Comparison of ENCODE assay signal across 8 cellular contexts in genomic region chr11:93198221-93198650, GRCh38. TPM values are rescaled to one million over a fixed set of nuclear protein-coding genes. Genes with fewer than 3 reads are reported as not detected.
DNase-seq lines count a peak whose midpoint lies in the region; ATAC-seq, FAIRE-seq and TF ChIP-seq lines count a peak whose summit lies in the region.

No MANE protein-coding gene starts in this region.

- peak overlapping the region; percentile 82 for H3K4me3 ChIP-seq in HUES6 (ENCODE audit: low read depth, low read length)
- peak overlapping the region; percentile 70 for H3K4me3 ChIP-seq in GM12878
- H3K4me3 ChIP-seq in left lung, result peak overlapping the region; percentile 68 to 76
- H3K4me3 ChIP-seq in thyroid gland (replicated peaks in 1 of 3), result peak overlapping the region; percentile 82 to 83 (median 82)

- TF ChIP-seq POLR2A in GM12878 (IDR thresholded peaks at IDR 0.05; ENCODE audit: low read depth, low read length) (no peak), thyroid gland (IDR thresholded peaks at IDR 0.05) (no peak)

- H3K9me3 Mint-ChIP-seq in Calu3 (ENCODE audit: low read depth, unreplicated experiment), result no peaks in the 10 kb centered on the region

- peaks cover 15% of the 10 kb centered on the region for H3K36me3 Mint-ChIP-seq in Calu3 (ENCODE audit: insufficient read depth, unreplicated experiment)

- H3K36me3 ChIP-seq in HUES6 (ENCODE audit: control insufficient read depth, insufficient read depth, low read length), result no peaks in the 10 kb centered on the region
- no peaks in the 10 kb centered on the region for H3K36me3 ChIP-seq in GM12878 (ENCODE audit: control insufficient read depth in 2 of 2, insufficient read depth in 2 of 2, low read length in 1 of 2)
- H3K36me3 ChIP-seq in left lung, result no peaks in the 10 kb centered on the region
- no peaks in the 10 kb centered on the region for H3K36me3 ChIP-seq in thyroid gland

- no peaks in the 10 kb centered on the region for H3K27me3 Mint-ChIP-seq in Calu3 (ENCODE audit: unreplicated experiment)

- H2AFZ ChIP-seq in GM12878 (ENCODE audit: control insufficient read depth, low read depth, low read length), result peak overlapping the region; percentile 97

- intact Hi-C loops in Calu3 (cut with micrococcal nuclease; ENCODE audit: unreplicated experiment), result no loop called here
- intact Hi-C loops in GM12878 (cut with micrococcal nuclease; ENCODE audit: unreplicated experiment), result loop anchor here (10.0 kb wide), 1 partner anchor 587 kb away; the partner anchor contains the start of gene MED17
- intact Hi-C loops in left lung (cut with DNase I), result no loop called here
- intact Hi-C loops in thyroid gland (cut with DNase I), result no loop called here

- peak overlapping the region; percentile 39 for H3K9ac ChIP-seq in HUES6 (ENCODE audit: low read length)
- peak overlapping the region; percentile 59; the same call in 1 of the 2 replicates for H3K9ac ChIP-seq in GM12878 (ENCODE audit: control insufficient read depth, insufficient read depth, low read length)

- DNase-seq in Calu3 (no peak), GM12878 (ENCODE audit: low read depth, low spot score) (peak; percentile 4), left lung (no peak), thyroid gland (no peak), SK-N-DZ (ENCODE audit: low spot score) (no peak), medulla oblongata (ENCODE audit: extremely low spot score) (no peak)

- no peak overlapping the region for H3K27ac Mint-ChIP-seq in Calu3 (ENCODE audit: unreplicated experiment)

- H3K9me3 ChIP-seq in HUES6 (ENCODE audit: control insufficient read depth, insufficient read depth, low read depth, low read length) (no peaks in the 10 kb centered on the region), GM12878 (replicated peaks; ENCODE audit: control insufficient read depth, insufficient read depth, low read length) (no peaks in the 10 kb centered on the region), left lung (no peaks in the 10 kb centered on the region), thyroid gland (no peaks in the 10 kb centered on the region)

- TF ChIP-seq CTCF in Calu3 (IDR thresholded peaks at IDR 0.05; ENCODE audit: unreplicated experiment) (no peak), GM12878 (IDR thresholded peaks at IDR 0.05 in 2 of 3, conservative IDR thresholded peaks at IDR 0.05 in 1 of 3; ENCODE audit: control insufficient read depth in 2 of 3, extremely low read depth in 1 of 3, insufficient read depth in 1 of 3, low read depth in 3 of 3, low read length in 3 of 3) (no peak), left lung (IDR thresholded peaks at IDR 0.05) (no peak), thyroid gland (IDR thresholded peaks at IDR 0.05) (no peak)

- POLR2A ChIA-PET in GM12878 (lab: Charles Lee), result no interaction called here

- BruUV-seq in Calu3 (replicated peaks; lab: Mats Ljungman, UMichigan) (TSS peak; percentile 51), GM12878 (replicated peaks; lab: Mats Ljungman, UMichigan) (no TSS peak)

- H3K4me1 ChIP-seq in HUES6 (ENCODE audit: control insufficient read depth, insufficient read depth, low read length) (peaks cover 10% of the 10 kb centered on the region), GM12878 (ENCODE audit: control insufficient read depth, insufficient read depth, low read length) (no peaks in the 10 kb centered on the region), left lung (peaks cover 0 to 50% of the 10 kb centered on the region in 2 donors), thyroid gland (peaks cover 0 to 5% of the 10 kb centered on the region in 2 donors)

- no peak for TF ChIP-seq EP300 in GM12878 (IDR thresholded peaks at IDR 0.05; ENCODE audit: borderline replicate concordance in 1 of 2, control insufficient read depth in 1 of 2, low read depth in 2 of 2, low read length in 2 of 2)

- no peak overlapping the region for H3K27ac ChIP-seq in HUES6 (ENCODE audit: low read depth, low read length)
- no peak overlapping the region for H3K27ac ChIP-seq in GM12878 (ENCODE audit: control insufficient read depth, insufficient read depth)
- peak overlapping the region; percentile 98 to 99 for H3K27ac ChIP-seq in left lung
- peak overlapping the region; percentile 92 to 98 (median 96) for H3K27ac ChIP-seq in thyroid gland

- peaks cover 8% of the 10 kb centered on the region for H3K4me1 Mint-ChIP-seq in Calu3 (ENCODE audit: low read depth, unreplicated experiment)

- H4K20me1 ChIP-seq in GM12878 (ENCODE audit: control insufficient read depth, insufficient read depth), result no peaks in the 10 kb centered on the region

- RAD21 ChIA-PET in GM12878 (lab: Charles Lee; ENCODE audit: unreplicated experiment), result interaction anchor here (1.0 kb wide), 1 partner anchor 930 kb away, joined by 3 read pairs; the partner anchor contains the start of gene PANX1

- FAIRE-seq in GM12878 (lab: Jason Lieb, UNC), result no peak

- no peak; the same call in 2 of the 3 replicates for ATAC-seq in GM12878
- ATAC-seq in left lung, result peak; percentile 9
- no peak for ATAC-seq in GM18861 (IDR thresholded peaks at IDR 0.05; ENCODE audit: unreplicated experiment)

- in situ Hi-C loops in GM12878 (cut with MboI), result no loop called here

- H3K79me2 ChIP-seq in GM12878 (ENCODE audit: control insufficient read depth, insufficient read depth, low read length), result peaks cover 8% of the 10 kb centered on the region

- H3K4me3 Mint-ChIP-seq in Calu3 (ENCODE audit: low read depth, unreplicated experiment), result peak overlapping the region; percentile 85

- H3K27me3 ChIP-seq in HUES6 (ENCODE audit: control insufficient read depth, insufficient read depth, low read length), result no peaks in the 10 kb centered on the region
- no peaks in the 10 kb centered on the region for H3K27me3 ChIP-seq in GM12878 (replicated peaks in 1 of 2; ENCODE audit: control insufficient read depth in 2 of 2, insufficient read depth in 2 of 2, low read length in 1 of 2)
- no peaks in the 10 kb centered on the region for H3K27me3 ChIP-seq in left lung
- H3K27me3 ChIP-seq in thyroid gland, result no peaks in the 10 kb centered on the region

- TF ChIP-seq RAD21 in GM12878 (IDR thresholded peaks at IDR 0.05; ENCODE audit: insufficient read depth, low read depth, low read length), result no peak

- CTCF ChIA-PET in Calu3 (lab: Charles Lee), result no interaction called here
- CTCF ChIA-PET in GM12878 (lab: Yijun Ruan, JAX), result no interaction called here

- SMC1A ChIA-PET in GM12878 (lab: Charles Lee; ENCODE audit: uncharacterized antibody, unreplicated experiment), result interaction anchor here (1.0 to 1.8 kb wide), 2 partner anchors 36 to 344 kb away, joined by 3 to 6 read pairs; no protein-coding TSS in a partner anchor

- under 1% methylated on average over 9 of the region's 9 CpGs for WGBS in GM12878 (ENCODE audit: insufficient coverage, insufficient replicate concordance, low lambda C conversion rate, missing lambda C conversion rate)
- WGBS in thyroid gland, 2 donors, result 5 to 8% methylated on average over 9 of the region's 9 CpGs

- H3K4me2 ChIP-seq in GM12878 (ENCODE audit: control insufficient read depth, insufficient read depth), result peak overlapping the region; percentile 73

TF ChIP-seq in GM12878, 131 proteins besides CTCF, POLR2A, EP300 and RAD21 (continues in another document):
- TF ChIP-seq ATF7 (IDR thresholded peaks at IDR 0.05; ENCODE audit: low read depth) (no peak), STAT1 (conservative IDR thresholded peaks at IDR 0.05) (no peak), MEF2A (IDR thresholded peaks at IDR 0.05; ENCODE audit: insufficient read depth, low read depth, low read length) (no peak), ZNF207 (IDR thresholded peaks at IDR 0.05; ENCODE audit: borderline replicate concordance) (no peak), SMAD1 (IDR thresholded peaks at IDR 0.05; ENCODE audit: low read depth, partially characterized antibody) (no peak), ZNF384 (IDR thresholded peaks at IDR 0.05; ENCODE audit: borderline replicate concordance, low read depth, low read length) (no peak), ZSCAN29 (IDR thresholded peaks at IDR 0.05) (no peak), PAX8 (IDR thresholded peaks at IDR 0.05) (no peak), CHD4 (IDR thresholded peaks at IDR 0.05) (no peak)
- TF ChIP-seq, protein P1, sequence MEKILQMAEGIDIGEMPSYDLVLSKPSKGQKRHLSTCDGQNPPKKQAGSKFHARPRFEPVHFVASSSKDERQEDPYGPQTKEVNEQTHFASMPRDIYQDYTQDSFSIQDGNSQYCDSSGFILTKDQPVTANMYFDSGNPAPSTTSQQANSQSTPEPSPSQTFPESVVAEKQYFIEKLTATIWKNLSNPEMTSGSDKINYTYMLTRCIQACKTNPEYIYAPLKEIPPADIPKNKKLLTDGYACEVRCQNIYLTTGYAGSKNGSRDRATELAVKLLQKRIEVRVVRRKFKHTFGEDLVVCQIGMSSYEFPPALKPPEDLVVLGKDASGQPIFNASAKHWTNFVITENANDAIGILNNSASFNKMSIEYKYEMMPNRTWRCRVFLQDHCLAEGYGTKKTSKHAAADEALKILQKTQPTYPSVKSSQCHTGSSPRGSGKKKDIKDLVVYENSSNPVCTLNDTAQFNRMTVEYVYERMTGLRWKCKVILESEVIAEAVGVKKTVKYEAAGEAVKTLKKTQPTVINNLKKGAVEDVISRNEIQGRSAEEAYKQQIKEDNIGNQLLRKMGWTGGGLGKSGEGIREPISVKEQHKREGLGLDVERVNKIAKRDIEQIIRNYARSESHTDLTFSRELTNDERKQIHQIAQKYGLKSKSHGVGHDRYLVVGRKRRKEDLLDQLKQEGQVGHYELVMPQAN (conservative IDR thresholded peaks at IDR 0.05), result no peak

RNA-seq across cellular contexts. Expression of gene SLC36A4, which starts 0.4 kb away (rescaled TPM):
- total RNA-seq in Calu3 (2022) (10.2 and 12.4 TPM in 2 replicates), GM12878 (2014; rRNA removed) (5.1 and 6.8 TPM in 2 replicates), GM12878 (2014; rRNA removed; fragmentation: Illumina TruSeq; extraction: Trizol) (3.3 and 4.4 TPM in 2 replicates), GM12878 (2021) (6.1 and 7.2 TPM in 2 replicates), left lung (10 to 100 TPM; 10.3 to 29.4 TPM), thyroid gland (10 to 100 TPM; 24.8 to 50.2 (median 39.2) TPM)
- 35.3 and 36.0 TPM in 2 replicates for total RNA-seq in GM12878 (2013; cell fraction: nucleolus; rRNA removed)
- polyA plus RNA-seq in GM12878 (2011; ENCODE audit: low read depth), result 4.5 TPM
- polyA plus RNA-seq in GM12878 (2011; rRNA removed) (11.7 and 22.0 TPM in 2 replicates), GM12878 (2014; fragmentation: Illumina TruSeq; extraction: Trizol) (5.2 and 7.7 TPM in 2 replicates), GM12878 (2014; fragmentation: Nextera tagmentation; extraction: Ambion mirVana) (1 to 10 TPM; 1.4 to 2.0 TPM), GM12878 (2014; rRNA removed) (2.8 and 5.2 TPM in 2 replicates), GM12878 (2016; fragmentation: Nextera tagmentation; extraction: Ambion mirVana) (10 to 100 TPM in 1 of 2 experiments, 1 to 10 TPM in 1; 8.9 to 12.5 TPM)
- 5.3 and 6.9 TPM in 2 replicates for polyA plus RNA-seq in GM12878 (2011; cell fraction: cytosol; rRNA removed)
- polyA plus RNA-seq in GM12878 (2011; cell fraction: nucleus; rRNA removed), result 10.0 and 12.4 TPM in 2 replicates
- polyA plus RNA-seq in GM12878 (2012), result 3.8 and 6.3 TPM in 2 replicates
- 13.3 and 19.7 TPM in 2 replicates for polyA minus RNA-seq in GM12878 (2011; rRNA and poly(A)+ RNA removed)
- 3.8 and 3.9 TPM in 2 replicates for polyA minus RNA-seq in GM12878 (2011; cell fraction: cytosol; rRNA and poly(A)+ RNA removed)
- 10.2 and 19.0 TPM in 2 replicates for polyA minus RNA-seq in GM12878 (2011; cell fraction: nucleus; rRNA and poly(A)+ RNA removed)
- 18.6 and 20.3 TPM in 2 replicates for polyA plus RNA-seq in SK-N-DZ (2014; cell fraction: cytosol; rRNA removed)
- 47.9 and 53.4 TPM in 2 replicates for polyA plus RNA-seq in SK-N-DZ (2014; cell fraction: nucleus; rRNA removed)

Comparison
In these comparisons a context has a peak if more than half of its experiments do, and no peak if none do; other contexts are left out.
1. H3K27ac ChIP-seq: peak in left lung (2 of 2) and thyroid gland (3 of 3); none in HUES6 (single experiment) and GM12878 (single experiment).
2. Peak in every context shown above with its lines, with median percentiles within 50 percentile points of each other: H3K4me3 ChIP-seq.